Comparison of ENCODE assay signal across 1 cellular context in genomic region chr20:38141154-38141888, GRCh38.
TF ChIP-seq lines count a peak whose summit lies in the region.

No MANE protein-coding gene starts in this region.

TF ChIP-seq in SK-N-SH, 30 proteins besides CTCF, POLR2A, EP300 and RAD21 (continued from another document):
- TF ChIP-seq USF1 (IDR thresholded peaks at IDR 0.05; ENCODE audit: borderline replicate concordance, low read depth), result no peak
